In genomic region chr19:12766051-12766521, GRCh38 we compare ENCODE assay signal across 8 cellular contexts. TPM values are rescaled to one million over a fixed set of nuclear protein-coding genes. Genes with fewer than 3 reads are reported as not detected.
A peak's percentile ranks its signal among the peaks of the same experiment; 100 is the strongest.
DNase-seq lines count a peak whose midpoint lies in the region; ATAC-seq and TF ChIP-seq lines count a peak whose summit lies in the region.

No MANE protein-coding gene starts in this region.

- H3K36me3 Mint-ChIP-seq in activated CD8-positive, alpha-beta T cell treated with anti-CD3 and anti-CD28 coated beads for 36 hours (ENCODE audit: low read depth) = peaks cover 2% of the 10 kb centered on the region
- peaks cover 24% of the 10 kb centered on the region for H3K36me3 Mint-ChIP-seq in nephron (ENCODE audit: low read depth)

- CTCF ChIA-PET in activated CD8-positive, alpha-beta T cell treated with anti-CD3 and anti-CD28 coated beads for 36 hours (lab: Charles Lee) = interaction anchor here (0.5 to 17.4 kb wide), 27 partner anchors 9 to 199 kb away, joined by 3 to 480 read pairs (median 5); partner anchors contain the start of genes DNASE2, HOOK2, JUNB and PRDX2

- intact Hi-C loops in activated CD8-positive, alpha-beta T cell treated with anti-CD3 and anti-CD28 coated beads for 36 hours (cut with micrococcal nuclease) = no loop called here

- no peak overlapping the region for H3K4me3 Mint-ChIP-seq in activated CD8-positive, alpha-beta T cell treated with anti-CD3 and anti-CD28 coated beads for 36 hours
- H3K4me3 Mint-ChIP-seq in nephron = peak overlapping the region; percentile 23 to 74 (median 71)

- POLR2A ChIA-PET in activated CD8-positive, alpha-beta T cell treated with anti-CD3 and anti-CD28 coated beads for 36 hours (lab: Charles Lee) = interaction anchor here (0.8 to 3.0 kb wide), 6 partner anchors 9 to 36 kb away, joined by 4 to 10 read pairs (median 4); partner anchors contain the start of genes HOOK2, JUNB, PRDX2 and THSD8

- TF ChIP-seq CTCF in activated CD8-positive, alpha-beta T cell treated with anti-CD3 and anti-CD28 coated beads for 36 hours (IDR thresholded peaks at IDR 0.05) = peak; percentile 69
- peak; percentile 64 to 67 (median 66) for TF ChIP-seq CTCF in nephron (IDR thresholded peaks at IDR 0.05; ENCODE audit: unreplicated experiment in 3 of 3)

- ATAC-seq in activated CD8-positive, alpha-beta T cell treated with anti-CD3 and anti-CD28 coated beads for 36 hours = peak; percentile 61
- ATAC-seq in HG03378 (IDR thresholded peaks at IDR 0.05; ENCODE audit: unreplicated experiment) = no peak

- H3K4me1 Mint-ChIP-seq in activated CD8-positive, alpha-beta T cell treated with anti-CD3 and anti-CD28 coated beads for 36 hours (ENCODE audit: low read depth) = peaks cover 3% of the 10 kb centered on the region
- peaks cover 9% of the 10 kb centered on the region for H3K4me1 Mint-ChIP-seq in nephron

- H3K27ac Mint-ChIP-seq in activated CD8-positive, alpha-beta T cell treated with anti-CD3 and anti-CD28 coated beads for 36 hours = no peak overlapping the region
- no peak overlapping the region for H3K27ac Mint-ChIP-seq in nephron

- H3K9me3 Mint-ChIP-seq in activated CD8-positive, alpha-beta T cell treated with anti-CD3 and anti-CD28 coated beads for 36 hours = no peaks in the 10 kb centered on the region
- H3K9me3 Mint-ChIP-seq in nephron = no peaks in the 10 kb centered on the region

- H3K27me3 Mint-ChIP-seq in activated CD8-positive, alpha-beta T cell treated with anti-CD3 and anti-CD28 coated beads for 36 hours = no peaks in the 10 kb centered on the region
- peaks cover 4% of the 10 kb centered on the region for H3K27me3 Mint-ChIP-seq in nephron (ENCODE audit: low read depth)

- DNase-seq in NCI-H2196 (lab: John Stamatoyannopoulos, UW; ENCODE audit: unreplicated experiment) (peak; percentile 14), NCI-H2196 treated with DMSO at 0.1 percent for 48 hours (lab: John Stamatoyannopoulos, UW; ENCODE audit: unreplicated experiment) (no peak), NAMALWA (ENCODE audit: low spot score) (peak; percentile 69), fibroblast of gingiva (ENCODE audit: low read depth) (peak; percentile 73), ureter (ENCODE audit: low spot score) (peak; percentile 82)
- peak; percentile 81 for DNase-seq in activated CD8-positive, alpha-beta T cell treated with anti-CD3 and anti-CD28 coated beads for 36 hours

RNA-seq across cellular contexts. Expression of gene HOOK2, which starts 9.3 kb away (rescaled TPM):
- 10 to 100 TPM; 17.3 to 18.4 TPM for total RNA-seq in activated CD8-positive, alpha-beta T cell treated with anti-CD3 and anti-CD28 coated beads for 36 hours
- total RNA-seq in ureter = 79.0 TPM

RNA-seq across cellular contexts. Expression of gene BEST2, which starts 14.5 kb away (rescaled TPM):
- not detected for total RNA-seq in activated CD8-positive, alpha-beta T cell treated with anti-CD3 and anti-CD28 coated beads for 36 hours
- total RNA-seq in ureter = not detected

RNA-seq across cellular contexts. Expression of gene JUNB, which starts 25.2 kb away (rescaled TPM):
- 100 to 1,000 TPM; 292 to 299 TPM for total RNA-seq in activated CD8-positive, alpha-beta T cell treated with anti-CD3 and anti-CD28 coated beads for 36 hours
- total RNA-seq in ureter = 191 TPM

RNA-seq across cellular contexts. Expression of gene GET3, which starts 28.8 kb away (rescaled TPM):
- 10 to 100 TPM; 50.7 to 52.2 TPM for total RNA-seq in activated CD8-positive, alpha-beta T cell treated with anti-CD3 and anti-CD28 coated beads for 36 hours
- 55.6 TPM for total RNA-seq in ureter

RNA-seq across cellular contexts. Expression of gene TRIR, which starts 31.6 kb away (rescaled TPM):
- total RNA-seq in activated CD8-positive, alpha-beta T cell treated with anti-CD3 and anti-CD28 coated beads for 36 hours = 100 to 1,000 TPM; 154 to 169 TPM
- total RNA-seq in ureter = 132 TPM
